ENCODE assay signal across 10 cellular contexts in genomic region chr2:37287966-37288365, GRCh38. TPM values are rescaled to one million over a fixed set of nuclear protein-coding genes. Genes with fewer than 3 reads are reported as not detected.
A peak's percentile ranks its signal among the peaks of the same experiment; 100 is the strongest.
DNase-seq lines count a peak whose midpoint lies in the region; ATAC-seq, FAIRE-seq and TF ChIP-seq lines count a peak whose summit lies in the region.
"Had no signal": no experiment of that assay in that cellular context is flagged by ENCODE, and none has a peak within 500 bp of the region (broad histone marks: within the 10 kb centered on the region; RNA-seq: fewer than 3 reads in every experiment).

No MANE protein-coding gene starts in this region.

- H3K36me3 ChIP-seq in WERI-Rb-1 (peaks cover 88% of the 10 kb centered on the region), mucosa of descending colon (ENCODE audit: low read depth) (no peaks in the 10 kb centered on the region)

- H3K27ac ChIP-seq in WERI-Rb-1: no peak overlapping the region
- H3K27ac ChIP-seq: testis had no signal

- peak; percentile 24 for TF ChIP-seq CTCF in WERI-Rb-1 (IDR thresholded peaks at IDR 0.05; ENCODE audit: low read depth, low read length)
- no peak for TF ChIP-seq CTCF in mucosa of descending colon (IDR thresholded peaks at IDR 0.05)

- no peak for FAIRE-seq in HTR-8/SVneo (lab: Jason Lieb, UNC)

- intact Hi-C loops in mucosa of descending colon (cut with DNase I, micrococcal nuclease): no loop called here

- no peaks in the 10 kb centered on the region for H3K27me3 ChIP-seq in WERI-Rb-1 (ENCODE audit: insufficient read depth, low read depth, severe bottlenecking)
- H3K27me3 ChIP-seq: testis had no signal

- H3K4me1 ChIP-seq in mucosa of descending colon (ENCODE audit: low read depth): no peaks in the 10 kb centered on the region
- H3K4me1 ChIP-seq: testis had no signal

- H3K4me3 ChIP-seq in WERI-Rb-1 (ENCODE audit: low read depth, low read length) (no peak overlapping the region), mucosa of descending colon (no peak overlapping the region)
- H3K4me3 ChIP-seq: smooth muscle cell, testis had no signal

- H3K9me3 ChIP-seq in WERI-Rb-1 (ENCODE audit: severe bottlenecking) (no peaks in the 10 kb centered on the region), mucosa of descending colon (no peaks in the 10 kb centered on the region)
- H3K9me3 ChIP-seq: testis had no signal

- peak; percentile 41 for ATAC-seq in mucosa of descending colon
- no peak for ATAC-seq in GM19463 (IDR thresholded peaks at IDR 0.05; ENCODE audit: unreplicated experiment)
- no peak for ATAC-seq in HG03196 (IDR thresholded peaks at IDR 0.05; ENCODE audit: unreplicated experiment)
- no peak for ATAC-seq in HG02571 (IDR thresholded peaks at IDR 0.05; ENCODE audit: unreplicated experiment)

- peak; percentile 20 for DNase-seq in NCI-H2196 (lab: John Stamatoyannopoulos, UW; ENCODE audit: unreplicated experiment)
- no peak for DNase-seq in NCI-H2196 treated with DMSO at 0.1 percent for 48 hours (lab: John Stamatoyannopoulos, UW; ENCODE audit: unreplicated experiment)
- DNase-seq in HTR-8/SVneo (ENCODE audit: insufficient read length, low spot score): peak; percentile 24
- no peak for DNase-seq in WERI-Rb-1
- peak in 1 of 3 donors; percentile 24 for DNase-seq in mucosa of descending colon
- DNase-seq: testis had no signal

RNA-seq across cellular contexts. Expression of gene PRKD3, which starts 36.7 kb away (rescaled TPM):
- 10 to 100 TPM; 16.0 to 50.1 (median 19.7) TPM for total RNA-seq in mucosa of descending colon

RNA-seq across cellular contexts. Expression of gene QPCT, which starts 56.5 kb away (rescaled TPM):
- 10 to 100 TPM in 1 of 3 donors, 1 to 10 TPM in 2; 4.3 to 15.8 (median 6.8) TPM for total RNA-seq in mucosa of descending colon

RNA-seq across cellular contexts. Expression of gene NDUFAF7, which starts 56.5 kb away (rescaled TPM):
- total RNA-seq in mucosa of descending colon: 10 to 100 TPM; 13.2 to 21.6 (median 14.0) TPM

RNA-seq across cellular contexts. Expression of gene CEBPZ, which starts 56.6 kb away (rescaled TPM):
- 10 to 100 TPM; 30.8 to 51.5 (median 32.8) TPM for total RNA-seq in mucosa of descending colon

Comparison
In these comparisons a context has a peak if more than half of its experiments do, and no peak if none do; other contexts are left out.
1. DNase-seq: peak in NCI-H2196 (single experiment) and HTR-8/SVneo (single experiment); none in NCI-H2196 treated with DMSO at 0.1 percent for 48 hours (single experiment) and WERI-Rb-1 (single experiment).